In the genomic region with DNA sequence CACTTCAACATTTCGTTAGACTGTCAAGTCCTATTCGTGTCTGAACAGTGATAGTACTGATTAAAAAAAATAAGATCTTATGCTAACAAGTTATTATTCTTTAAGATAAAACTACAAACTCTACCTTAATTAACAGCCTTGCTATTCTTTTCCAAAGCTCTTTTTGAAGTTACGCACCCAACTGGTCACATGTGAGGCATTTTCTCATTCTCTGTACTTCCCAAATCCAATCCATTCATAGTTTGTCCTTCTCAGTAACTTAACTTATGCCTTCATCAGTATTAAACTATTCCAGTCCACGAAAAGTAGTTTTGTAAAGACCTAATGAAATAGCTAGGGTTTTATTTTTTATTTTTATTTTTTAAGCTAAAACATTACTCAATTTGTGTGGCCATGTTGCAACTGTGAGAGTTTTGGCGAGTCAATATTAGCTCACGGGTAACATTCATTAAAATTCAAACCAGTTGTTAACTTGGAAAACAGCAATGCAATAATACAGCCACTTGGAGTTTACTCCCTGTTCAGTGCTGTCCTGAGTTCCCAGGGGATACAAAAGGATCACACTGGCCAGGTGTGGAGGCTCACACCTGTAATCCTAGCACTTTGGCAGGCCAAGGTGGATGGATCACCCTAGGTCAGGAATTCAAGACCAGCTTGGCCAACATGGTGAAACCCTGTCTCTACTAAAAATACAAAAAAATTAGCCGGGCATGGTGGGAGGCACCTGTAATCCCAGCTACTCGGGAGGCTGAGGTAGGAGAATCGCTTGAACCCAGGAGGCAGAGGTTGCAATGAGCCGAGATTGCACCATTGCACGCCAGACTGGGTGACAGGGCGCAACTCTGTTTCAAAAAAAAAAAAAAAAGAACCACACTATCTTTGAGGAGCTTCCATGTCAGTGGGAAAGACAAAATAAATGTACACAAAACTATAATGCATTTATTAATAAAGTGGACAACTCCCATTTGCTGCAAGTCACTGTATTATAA, we compare ENCODE assay signal across 17 cellular contexts. TPM values are rescaled to one million over a fixed set of nuclear protein-coding genes. Genes with fewer than 3 reads are reported as not detected.
DNase-seq lines count a peak whose midpoint lies in the region; TF ChIP-seq lines count a peak whose summit lies in the region.
"Had no signal": no experiment of that assay in that cellular context is flagged by ENCODE, and none has a peak within 500 bp of the region (broad histone marks: within the 10 kb centered on the region; RNA-seq: fewer than 3 reads in every experiment).

No MANE protein-coding gene starts in this region.

- no peaks in the 10 kb centered on the region for H3K9me3 ChIP-seq in liver (ENCODE audit: control insufficient read depth in 4 of 4, low read length in 3 of 4)
- H3K9me3 ChIP-seq in vagina: no peaks in the 10 kb centered on the region
- H3K9me3 ChIP-seq: A549, SK-N-SH had no signal

- peaks cover 11% of the 10 kb centered on the region for H3K4me1 Mint-ChIP-seq in CD14-positive monocyte
- peaks cover 7% of the 10 kb centered on the region for H3K4me1 Mint-ChIP-seq in chondrocyte (ENCODE audit: low read depth)

- H3K4me3 Mint-ChIP-seq in CD14-positive monocyte (no peak overlapping the region), chondrocyte (ENCODE audit: unreplicated experiment) (no peak overlapping the region)
- H3K4me3 Mint-ChIP-seq: IgD-negative memory B cell had no signal

- TF ChIP-seq RAD21 in liver (IDR thresholded peaks at IDR 0.05): peak; percentile 32 to 61

- no peak for DNase-seq in CD14-positive monocyte (ENCODE audit: low spot score)
- DNase-seq in HuH-7 (ENCODE audit: low spot score): peak; percentile 44
- no peak for DNase-seq in epithelial cell of proximal tubule (ENCODE audit: low read depth)
- no peak for DNase-seq in T-helper 2 cell
- DNase-seq in NCI-H526 (lab: John Stamatoyannopoulos, UW): no peak
- DNase-seq in chondrocyte (ENCODE audit: low spot score): no peak
- DNase-seq in vagina (ENCODE audit: extremely low spot score in 2 of 2): no peak
- DNase-seq: C1 segment of cervical spinal cord, DMS 273 treated with DMSO at 0.1 percent for 48 hours, NCI-H1436 treated with DMSO at 0.1 percent for 48 hours, NCI-H2029 treated with DMSO at 0.1 percent for 48 hours, NCI-H510A, SHP77, SK-N-SH had no signal

- peak overlapping the region in 1 of 2 donors; percentile 77 for H3K9ac ChIP-seq in liver (ENCODE audit: low read depth in 1 of 2, low read length in 2 of 2)
- H3K9ac ChIP-seq: SK-N-SH had no signal

- H3K4me1 ChIP-seq in liver (ENCODE audit: control insufficient read depth in 4 of 4, insufficient read depth in 4 of 4, low read length in 3 of 4) (peaks cover 3 to 19% (median 7%) of the 10 kb centered on the region in 4 donors), vagina (no peaks in the 10 kb centered on the region)
- H3K4me1 ChIP-seq: A549 had no signal

- TF ChIP-seq CTCF in CD14-positive monocyte (IDR thresholded peaks at IDR 0.05): peak; percentile 41
- peak; percentile 38 for TF ChIP-seq CTCF in epithelial cell of proximal tubule (conservative IDR thresholded peaks at IDR 0.05; ENCODE audit: low read depth, low read length)
- peak; percentile 14 for TF ChIP-seq CTCF in liver (IDR thresholded peaks at IDR 0.05; ENCODE audit: low read depth, low read length, missing input control)
- no peak for TF ChIP-seq CTCF in chondrocyte (IDR thresholded peaks at IDR 0.05)
- no peak for TF ChIP-seq CTCF in vagina (IDR thresholded peaks at IDR 0.05)

- H3K9me3 Mint-ChIP-seq in CD14-positive monocyte (no peaks in the 10 kb centered on the region), chondrocyte (ENCODE audit: low read depth) (no peaks in the 10 kb centered on the region)
- H3K9me3 Mint-ChIP-seq: IgD-negative memory B cell had no signal

- no peak for TF ChIP-seq POLR2A in vagina (IDR thresholded peaks at IDR 0.05)

- H3K36me3 Mint-ChIP-seq in CD14-positive monocyte (no peaks in the 10 kb centered on the region), chondrocyte (ENCODE audit: low read depth) (no peaks in the 10 kb centered on the region)
- H3K36me3 Mint-ChIP-seq: IgD-negative memory B cell had no signal

- no peaks in the 10 kb centered on the region for H3K36me3 ChIP-seq in liver (ENCODE audit: control insufficient read depth in 4 of 4, insufficient read depth in 3 of 4, low read depth in 1 of 4, low read length in 3 of 4)
- H3K36me3 ChIP-seq in vagina: no peaks in the 10 kb centered on the region

- no peak overlapping the region for H3K27ac Mint-ChIP-seq in CD14-positive monocyte
- no peak overlapping the region for H3K27ac Mint-ChIP-seq in chondrocyte (ENCODE audit: unreplicated experiment)
- H3K27ac Mint-ChIP-seq: IgD-negative memory B cell had no signal

- H3K27me3 ChIP-seq in liver (ENCODE audit: control insufficient read depth in 4 of 4, insufficient read depth in 4 of 4, low read length in 3 of 4) (no peaks in the 10 kb centered on the region), vagina (no peaks in the 10 kb centered on the region)

- 34% methylated on average over 12 of the region's 12 CpGs for whole genome bisulfite sequencing in liver

- intact Hi-C loops in CD14-positive monocyte (cut with micrococcal nuclease) (no loop called here), vagina (cut with DNase I) (no loop called here)

- no peak overlapping the region for H3K4me3 ChIP-seq in epithelial cell of proximal tubule (ENCODE audit: low read depth, low read length)
- H3K4me3 ChIP-seq in liver (ENCODE audit: low read depth in 1 of 3, low read length in 3 of 3): no peak overlapping the region
- H3K4me3 ChIP-seq in vagina: no peak overlapping the region
- H3K4me3 ChIP-seq: A549 had no signal

- H3K27me3 Mint-ChIP-seq in CD14-positive monocyte (ENCODE audit: low read depth in 3 of 3) (peaks cover 0 to 1% (median 0%) of the 10 kb centered on the region in 3 donors), chondrocyte (ENCODE audit: low read depth) (no peaks in the 10 kb centered on the region)
- H3K27me3 Mint-ChIP-seq: IgD-negative memory B cell had no signal

- H3K27ac ChIP-seq in liver (ENCODE audit: low read depth in 1 of 2, low read length in 2 of 2) (peak overlapping the region; percentile 58 to 81), vagina (no peak overlapping the region)
- H3K27ac ChIP-seq: A549 had no signal

TF ChIP-seq in liver, 16 proteins besides CTCF, POLR2A, EP300 and RAD21 (continues in another document):
- TF ChIP-seq NR2F2 (IDR thresholded peaks at IDR 0.05): no peak
- peak; percentile 63 to 81 for TF ChIP-seq HNF4A (conservative IDR thresholded peaks at IDR 0.05)
- peak; percentile 65 for TF ChIP-seq FOXA2 (IDR thresholded peaks at IDR 0.05)
- peak; percentile 51 for TF ChIP-seq ATF3 (IDR thresholded peaks at IDR 0.05)
- peak; percentile 74 for TF ChIP-seq TAF1 (conservative IDR thresholded peaks at IDR 0.05)
- TF ChIP-seq, protein P1, sequence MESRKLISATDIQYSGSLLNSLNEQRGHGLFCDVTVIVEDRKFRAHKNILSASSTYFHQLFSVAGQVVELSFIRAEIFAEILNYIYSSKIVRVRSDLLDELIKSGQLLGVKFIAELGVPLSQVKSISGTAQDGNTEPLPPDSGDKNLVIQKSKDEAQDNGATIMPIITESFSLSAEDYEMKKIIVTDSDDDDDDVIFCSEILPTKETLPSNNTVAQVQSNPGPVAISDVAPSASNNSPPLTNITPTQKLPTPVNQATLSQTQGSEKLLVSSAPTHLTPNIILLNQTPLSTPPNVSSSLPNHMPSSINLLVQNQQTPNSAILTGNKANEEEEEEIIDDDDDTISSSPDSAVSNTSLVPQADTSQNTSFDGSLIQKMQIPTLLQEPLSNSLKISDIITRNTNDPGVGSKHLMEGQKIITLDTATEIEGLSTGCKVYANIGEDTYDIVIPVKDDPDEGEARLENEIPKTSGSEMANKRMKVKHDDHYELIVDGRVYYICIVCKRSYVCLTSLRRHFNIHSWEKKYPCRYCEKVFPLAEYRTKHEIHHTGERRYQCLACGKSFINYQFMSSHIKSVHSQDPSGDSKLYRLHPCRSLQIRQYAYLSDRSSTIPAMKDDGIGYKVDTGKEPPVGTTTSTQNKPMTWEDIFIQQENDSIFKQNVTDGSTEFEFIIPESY (IDR thresholded peaks at IDR 0.05): peak; percentile 79
- TF ChIP-seq REST (IDR thresholded peaks at IDR 0.05): peak; percentile 81
- TF ChIP-seq HNF4G (IDR thresholded peaks at IDR 0.05): no peak
- TF ChIP-seq SP1 (IDR thresholded peaks at IDR 0.05): peak; percentile 71
- TF ChIP-seq FOXA1 (IDR thresholded peaks at IDR 0.05): no peak
- TF ChIP-seq JUND (IDR thresholded peaks at IDR 0.05): peak; percentile 49 to 55
- TF ChIP-seq YY1 (IDR thresholded peaks at IDR 0.05): peak; percentile 81

RNA-seq across cellular contexts. Expression of gene EEF1A1, which starts 27.9 kb away (rescaled TPM):
- polyA plus RNA-seq in CD14-positive monocyte (1,000 to 10,000 TPM; 5,292 to 5,586 TPM), liver (1,000 to 10,000 TPM; 1,383 to 2,991 TPM)
- total RNA-seq in epithelial cell of proximal tubule (9,761 and 15,338 TPM in 2 replicates), liver (1,000 to 10,000 TPM; 4,078 to 7,379 TPM), chondrocyte (8,230 to 8,902 TPM (median 8,643 TPM) in 3 replicates), vagina (8,108 TPM)

Comparison
In these comparisons a context has a peak if more than half of its experiments do, and no peak if none do; other contexts are left out.
1. CTCF ChIP-seq: peak in CD14-positive monocyte (single experiment), epithelial cell of proximal tubule (single experiment) and liver (single experiment); none in chondrocyte (single experiment) and vagina (0 of 3).